Comparison of ENCODE assay signal across 16 cellular contexts in the genomic region with DNA sequence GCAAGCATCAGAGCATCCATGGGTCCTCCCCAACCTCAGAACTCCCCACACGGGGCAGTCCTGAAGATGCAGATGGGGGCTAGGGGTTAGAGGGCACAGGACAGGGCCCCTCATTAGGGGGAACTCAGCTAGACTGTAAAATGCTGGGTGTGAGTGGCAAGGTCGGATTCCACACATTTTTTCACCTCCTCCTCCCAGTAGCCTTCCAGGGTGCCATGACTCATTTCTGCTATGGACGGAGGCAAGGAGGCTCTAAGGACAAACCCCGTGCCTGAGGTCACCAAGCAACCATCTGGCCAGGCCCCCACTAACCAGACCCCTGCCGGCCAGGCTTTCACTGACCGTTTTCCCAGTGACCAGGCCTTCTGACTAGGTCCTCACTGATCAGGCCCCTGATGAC. TPM values are rescaled to one million over a fixed set of nuclear protein-coding genes. Genes with fewer than 3 reads are reported as not detected.
"Had no signal": no experiment of that assay in that cellular context is flagged by ENCODE, and none has a peak within 500 bp of the region (broad histone marks: within the 10 kb centered on the region; RNA-seq: fewer than 3 reads in every experiment).

No MANE protein-coding gene starts in this region.

RNA-seq across cellular contexts. Expression of a gene that starts 1.1 kb away (rescaled TPM):
- total RNA-seq: natural killer cell treated with Interleukin-12 subunit alpha and Interleukin-12 subunit beta and Interleukin-15 and Interleukin-18, amount 100 ng/mL, for 72 hours; omental fat pad; osteocyte; pancreas; posterior vena cava; pulmonary artery endothelial cell; right atrium auricular region; sciatic nerve; smooth muscle cell; spleen; suprapubic skin; transverse colon; upper lobe of right lung; urinary bladder; uterus had no signal
- polyA plus RNA-seq: pancreas, spleen, thymus, urinary bladder had no signal
